19 cellular contexts compared by ENCODE assay signal in the genomic region with DNA sequence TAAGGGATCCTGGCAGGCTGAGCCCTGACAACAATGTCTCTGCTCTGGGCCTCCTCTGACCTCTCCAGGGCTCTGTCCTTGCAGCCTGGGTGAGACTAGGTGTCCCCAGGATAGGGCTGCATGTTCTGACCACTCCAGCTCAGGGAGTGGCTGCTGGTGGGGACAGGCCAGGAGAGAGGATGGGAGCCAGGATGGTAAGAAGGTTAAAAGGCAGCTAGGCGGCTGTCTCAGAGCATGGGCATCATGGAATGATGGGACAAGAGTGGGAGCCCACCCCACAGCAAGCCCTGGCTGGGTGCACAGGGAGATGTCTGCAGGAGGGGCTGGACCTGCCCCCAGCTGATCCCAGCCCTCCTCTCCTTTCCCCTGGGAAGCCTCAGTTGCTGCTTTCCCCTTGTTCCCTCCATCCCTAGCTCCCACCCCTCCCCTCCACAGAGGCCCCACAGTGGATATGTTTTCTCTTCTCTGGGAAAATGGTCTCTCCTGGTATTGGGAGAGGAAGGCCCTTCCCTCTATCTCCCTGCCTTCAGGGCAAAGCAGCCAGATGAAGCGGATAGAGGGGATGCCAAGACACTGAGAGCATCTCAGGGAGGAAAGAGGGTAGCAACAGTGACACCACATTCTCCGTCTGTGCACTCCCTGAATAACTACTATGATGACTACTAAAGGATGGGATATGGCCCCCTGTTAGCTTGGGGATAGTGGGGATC.
DNase-seq lines count a peak whose midpoint lies in the region; ATAC-seq and TF ChIP-seq lines count a peak whose summit lies in the region.
"Had no signal": no experiment of that assay in that cellular context is flagged by ENCODE, and none has a peak within 500 bp of the region (broad histone marks: within the 10 kb centered on the region; RNA-seq: fewer than 3 reads in every experiment).

No MANE protein-coding gene starts in this region.

- POLR2A ChIA-PET in naive thymus-derived CD4-positive, alpha-beta T cell (lab: Charles Lee) = no interaction called here

- H3K4me1 ChIP-seq in naive thymus-derived CD4-positive, alpha-beta T cell (ENCODE audit: control insufficient read depth in 2 of 2, insufficient read depth in 2 of 2, low read length in 2 of 2) = no peaks in the 10 kb centered on the region

- no peaks in the 10 kb centered on the region for H3K9me3 Mint-ChIP-seq in mesothelial cell of epicardium
- no peaks in the 10 kb centered on the region for H3K9me3 Mint-ChIP-seq in naive thymus-derived CD4-positive, alpha-beta T cell
- H3K9me3 Mint-ChIP-seq in stimulated activated effector memory CD8-positive, alpha-beta T cell treated with anti-CD3 and anti-CD28 coated beads, Interleukin-12 subunit alpha, Interleukin-12 subunit beta, amount 100 ng/mL, for 72 hours = no peaks in the 10 kb centered on the region

- H3K36me3 ChIP-seq in naive thymus-derived CD4-positive, alpha-beta T cell (ENCODE audit: control insufficient read depth in 2 of 3, insufficient read depth in 3 of 3, low read length in 3 of 3) = no peaks in the 10 kb centered on the region

- no peaks in the 10 kb centered on the region for H3K27me3 ChIP-seq in naive thymus-derived CD4-positive, alpha-beta T cell (ENCODE audit: control insufficient read depth in 2 of 2, insufficient read depth in 2 of 2, low read length in 2 of 2)

- intact Hi-C loops in naive thymus-derived CD4-positive, alpha-beta T cell (cut with micrococcal nuclease) = no loop called here

- no peak overlapping the region for H3K4me3 Mint-ChIP-seq in mesothelial cell of epicardium
- no peak overlapping the region for H3K4me3 Mint-ChIP-seq in naive thymus-derived CD4-positive, alpha-beta T cell
- H3K4me3 Mint-ChIP-seq in stimulated activated effector memory CD8-positive, alpha-beta T cell treated with anti-CD3 and anti-CD28 coated beads, Interleukin-12 subunit alpha, Interleukin-12 subunit beta, amount 100 ng/mL, for 72 hours = no peak overlapping the region

- no peak for TF ChIP-seq CTCF in mesothelial cell of epicardium (IDR thresholded peaks at IDR 0.05; ENCODE audit: unreplicated experiment)

- CTCF ChIA-PET in naive thymus-derived CD4-positive, alpha-beta T cell (lab: Charles Lee) = no interaction called here

- H3K4me1 Mint-ChIP-seq in mesothelial cell of epicardium = peaks cover 40% of the 10 kb centered on the region
- no peaks in the 10 kb centered on the region for H3K4me1 Mint-ChIP-seq in naive thymus-derived CD4-positive, alpha-beta T cell
- H3K4me1 Mint-ChIP-seq in stimulated activated effector memory CD8-positive, alpha-beta T cell treated with anti-CD3 and anti-CD28 coated beads, Interleukin-12 subunit alpha, Interleukin-12 subunit beta, amount 100 ng/mL, for 72 hours = no peaks in the 10 kb centered on the region

- H3K27ac Mint-ChIP-seq in mesothelial cell of epicardium = peak overlapping the region; percentile 47
- no peak overlapping the region for H3K27ac Mint-ChIP-seq in naive thymus-derived CD4-positive, alpha-beta T cell
- H3K27ac Mint-ChIP-seq in stimulated activated effector memory CD8-positive, alpha-beta T cell treated with anti-CD3 and anti-CD28 coated beads, Interleukin-12 subunit alpha, Interleukin-12 subunit beta, amount 100 ng/mL, for 72 hours = no peak overlapping the region

- no peak overlapping the region for H3K4me3 ChIP-seq in naive thymus-derived CD4-positive, alpha-beta T cell (ENCODE audit: low read length)

- no peak for ATAC-seq in naive thymus-derived CD4-positive, alpha-beta T cell
- ATAC-seq in stimulated activated effector memory CD8-positive, alpha-beta T cell treated with anti-CD3 and anti-CD28 coated beads, Interleukin-12 subunit alpha, Interleukin-12 subunit beta, amount 100 ng/mL, for 72 hours = no peak
- ATAC-seq: Panc1 had no signal

- peak; percentile 19 for DNase-seq in activated CD8-positive, alpha-beta memory T cell treated with anti-CD3 and anti-CD28 coated beads for 24 hours
- DNase-seq in activated CD8-positive, alpha-beta memory T cell treated with anti-CD3 and anti-CD28 coated beads, Interleukin-2, amount 50 U/mL, for 4 hours = no peak
- DNase-seq in RPMI7951 (ENCODE audit: low read depth) = peak; percentile 65
- peak in 1 of 2 experiments; percentile 19 for DNase-seq in mesothelial cell of epicardium (ENCODE audit: low spot score in 2 of 2, unreplicated experiment in 2 of 2)
- peak; percentile 23 for DNase-seq in ureter (ENCODE audit: low spot score)
- DNase-seq in GDM1 (lab: John Stamatoyannopoulos, UW) = no peak
- DNase-seq in naive thymus-derived CD4-positive, alpha-beta T cell = no peak
- no peak for DNase-seq in stimulated activated effector memory CD8-positive, alpha-beta T cell treated with anti-CD3 and anti-CD28 coated beads, Interleukin-12 subunit alpha, Interleukin-12 subunit beta, amount 100 ng/mL, for 72 hours (ENCODE audit: low spot score in 2 of 2)
- DNase-seq: AML-193, Caco-2, DMS79, MM.1S, NCI-H1105, NCI-H187, NCI-H446, NCI-H774, SHP77 had no signal

- no peak overlapping the region for H3K27ac ChIP-seq in naive thymus-derived CD4-positive, alpha-beta T cell (ENCODE audit: low read depth, low read length)
- H3K27ac ChIP-seq: KMS-11 had no signal

- H3K27me3 Mint-ChIP-seq in mesothelial cell of epicardium (ENCODE audit: low read depth) = no peaks in the 10 kb centered on the region
- H3K27me3 Mint-ChIP-seq in naive thymus-derived CD4-positive, alpha-beta T cell = peaks cover 0 to 23% (median 9%) of the 10 kb centered on the region in 5 donors

- H3K9me3 ChIP-seq in naive thymus-derived CD4-positive, alpha-beta T cell (ENCODE audit: control insufficient read depth in 2 of 3, low read length in 3 of 3) = no peaks in the 10 kb centered on the region
- H3K9me3 ChIP-seq: Caco-2 had no signal

- H3K36me3 Mint-ChIP-seq in mesothelial cell of epicardium = no peaks in the 10 kb centered on the region
- H3K36me3 Mint-ChIP-seq in naive thymus-derived CD4-positive, alpha-beta T cell = no peaks in the 10 kb centered on the region
- no peaks in the 10 kb centered on the region for H3K36me3 Mint-ChIP-seq in stimulated activated effector memory CD8-positive, alpha-beta T cell treated with anti-CD3 and anti-CD28 coated beads, Interleukin-12 subunit alpha, Interleukin-12 subunit beta, amount 100 ng/mL, for 72 hours

Comparison
In these comparisons a context has a peak if more than half of its experiments do, and no peak if none do; other contexts are left out.
1. DNase-seq: peak in activated CD8-positive, alpha-beta memory T cell treated with anti-CD3 and anti-CD28 coated beads for 24 hours (single experiment), RPMI7951 (single experiment) and ureter (single experiment); none in activated CD8-positive, alpha-beta memory T cell treated with anti-CD3 and anti-CD28 coated beads, Interleukin-2, amount 50 U/mL, for 4 hours (single experiment), GDM1 (single experiment), naive thymus-derived CD4-positive, alpha-beta T cell (0 of 9) and stimulated activated effector memory CD8-positive, alpha-beta T cell treated with anti-CD3 and anti-CD28 coated beads, Interleukin-12 subunit alpha, Interleukin-12 subunit beta, amount 100 ng/mL, for 72 hours (0 of 2).